ENCODE assay signal across 8 cellular contexts in the genomic region with DNA sequence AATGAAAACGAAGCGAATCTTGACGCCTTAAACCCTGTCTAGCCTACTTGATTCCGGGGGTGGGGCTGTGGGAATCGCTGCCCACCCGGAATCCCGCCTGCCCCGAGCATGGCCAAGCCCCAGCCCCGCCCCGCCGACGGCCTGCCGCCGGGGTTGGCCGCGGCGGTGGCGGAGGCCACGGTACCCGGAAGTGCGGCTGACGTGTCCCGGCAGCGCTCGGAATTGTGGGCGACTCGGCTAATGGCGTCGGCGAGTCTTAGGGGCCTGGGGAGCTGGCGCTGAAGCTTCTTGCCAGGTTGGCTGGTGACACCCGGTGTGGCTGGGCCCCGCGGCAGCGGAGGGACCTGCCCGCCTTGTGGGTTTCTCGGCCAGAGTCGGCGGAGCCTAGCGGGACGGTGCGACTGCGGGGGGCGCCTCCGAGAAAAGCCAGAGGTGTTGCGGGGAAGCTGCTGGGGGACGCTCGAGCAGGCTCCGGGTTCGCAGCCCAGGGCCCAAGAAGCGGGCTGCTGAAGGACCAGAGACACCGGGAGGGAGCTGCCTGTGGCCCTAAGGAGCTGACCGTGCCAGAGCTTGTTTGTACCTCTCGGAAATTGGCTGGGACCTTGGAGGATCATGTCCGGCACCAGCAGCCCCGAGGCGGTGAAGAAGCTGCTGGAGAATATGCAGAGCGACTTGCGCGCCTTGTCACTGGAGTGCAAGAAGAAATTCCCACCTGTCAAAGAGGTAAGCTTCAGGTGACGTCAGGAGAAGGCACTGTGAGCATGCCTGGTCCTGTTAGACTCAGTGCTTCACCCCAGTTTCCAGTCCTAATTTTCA. TPM values are rescaled to one million over a fixed set of nuclear protein-coding genes. Genes with fewer than 3 reads are reported as not detected.
DNase-seq lines count a peak whose midpoint lies in the region; ATAC-seq and TF ChIP-seq lines count a peak whose summit lies in the region.

A gene with protein sequence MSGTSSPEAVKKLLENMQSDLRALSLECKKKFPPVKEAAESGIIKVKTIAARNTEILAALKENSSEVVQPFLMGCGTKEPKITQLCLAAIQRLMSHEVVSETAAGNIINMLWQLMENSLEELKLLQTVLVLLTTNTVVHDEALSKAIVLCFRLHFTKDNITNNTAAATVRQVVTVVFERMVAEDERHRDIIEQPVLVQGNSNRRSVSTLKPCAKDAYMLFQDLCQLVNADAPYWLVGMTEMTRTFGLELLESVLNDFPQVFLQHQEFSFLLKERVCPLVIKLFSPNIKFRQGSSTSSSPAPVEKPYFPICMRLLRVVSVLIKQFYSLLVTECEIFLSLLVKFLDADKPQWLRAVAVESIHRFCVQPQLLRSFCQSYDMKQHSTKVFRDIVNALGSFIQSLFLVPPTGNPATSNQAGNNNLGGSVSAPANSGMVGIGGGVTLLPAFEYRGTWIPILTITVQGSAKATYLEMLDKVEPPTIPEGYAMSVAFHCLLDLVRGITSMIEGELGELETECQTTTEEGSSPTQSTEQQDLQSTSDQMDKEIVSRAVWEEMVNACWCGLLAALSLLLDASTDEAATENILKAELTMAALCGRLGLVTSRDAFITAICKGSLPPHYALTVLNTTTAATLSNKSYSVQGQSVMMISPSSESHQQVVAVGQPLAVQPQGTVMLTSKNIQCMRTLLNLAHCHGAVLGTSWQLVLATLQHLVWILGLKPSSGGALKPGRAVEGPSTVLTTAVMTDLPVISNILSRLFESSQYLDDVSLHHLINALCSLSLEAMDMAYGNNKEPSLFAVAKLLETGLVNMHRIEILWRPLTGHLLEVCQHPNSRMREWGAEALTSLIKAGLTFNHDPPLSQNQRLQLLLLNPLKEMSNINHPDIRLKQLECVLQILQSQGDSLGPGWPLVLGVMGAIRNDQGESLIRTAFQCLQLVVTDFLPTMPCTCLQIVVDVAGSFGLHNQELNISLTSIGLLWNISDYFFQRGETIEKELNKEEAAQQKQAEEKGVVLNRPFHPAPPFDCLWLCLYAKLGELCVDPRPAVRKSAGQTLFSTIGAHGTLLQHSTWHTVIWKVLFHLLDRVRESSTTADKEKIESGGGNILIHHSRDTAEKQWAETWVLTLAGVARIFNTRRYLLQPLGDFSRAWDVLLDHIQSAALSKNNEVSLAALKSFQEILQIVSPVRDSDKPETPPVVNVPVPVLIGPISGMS (N-terminal part only) (plus strand): TSS at position 231 of the 816 bp plus-strand sequence. CDS start 382 bp downstream, at position 613.

- no peaks in the 10 kb centered on the region for H3K27me3 ChIP-seq in right lobe of liver

- intact Hi-C loops in right lobe of liver (cut with DNase I): no loop called here

- H3K36me3 ChIP-seq in right lobe of liver: no peaks in the 10 kb centered on the region

- WGBS in right lobe of liver (ENCODE audit: insufficient coverage, low coverage, low lambda C conversion rate, missing lambda C conversion rate): 0% methylated on average over 6 of the region's 61 CpGs

- DNase-seq in NCI-H774 (lab: John Stamatoyannopoulos, UW) (peak; percentile 92), dermis blood vessel endothelial cell (peak; percentile 92), right lobe of liver (peak; percentile 93 to 94 (median 93))
- DNase-seq in activated CD4-positive, alpha-beta T cell treated with anti-CD3 and anti-CD28 coated beads, Interleukin-2, amount 50 U/mL, for 48 hours: peak; percentile 85 to 87
- DNase-seq in stimulated activated CD4-positive, alpha-beta T cell treated with anti-CD3 and anti-CD28 coated beads, Interleukin-4, amount 100 ng/mL, for 24 hours: peak; percentile 88

- H3K4me3 ChIP-seq in right lobe of liver: peak within 1 kb of the TSS; percentile 55 to 90 (median 87)

- H3K27ac ChIP-seq in C4-2B (peak within 1 kb of the TSS; percentile 81), right lobe of liver (peak within 1 kb of the TSS; percentile 81 to 89 (median 88))

- TF ChIP-seq CTCF in C4-2B (conservative IDR thresholded peaks at IDR 0.05) (no peak), right lobe of liver (IDR thresholded peaks at IDR 0.05) (no peak)

- peak; percentile 76 for TF ChIP-seq POLR2A in right lobe of liver (IDR thresholded peaks at IDR 0.05)

- peak; percentile 99 for ATAC-seq in GM19372 (IDR thresholded peaks at IDR 0.05; ENCODE audit: low read depth, unreplicated experiment)
- peak; percentile 97 for ATAC-seq in HG03521 (IDR thresholded peaks at IDR 0.05; ENCODE audit: unreplicated experiment)
- peak; percentile 99 to 100 (median 99) for ATAC-seq in right lobe of liver

- H3K4me1 ChIP-seq in right lobe of liver: peaks cover 0 to 33% (median 5%) of the 10 kb centered on the region in 4 donors

- no peaks in the 10 kb centered on the region for H3K9me3 ChIP-seq in right lobe of liver

RNA-seq across cellular contexts. Expression of the gene that starts here (rescaled TPM):
- 37.0 and 39.7 TPM in 2 replicates for total RNA-seq in dermis blood vessel endothelial cell
- total RNA-seq in right lobe of liver: 10 to 100 TPM; 26.6 to 37.4 (median 30.5) TPM

Comparison
In these comparisons a context has a peak if more than half of its experiments do, and no peak if none do; other contexts are left out.
1. Peak in every context shown above with its lines: DNase-seq, ATAC-seq, H3K4me3 ChIP-seq and H3K27ac ChIP-seq.